Comparison of ENCODE assay signal across 8 cellular contexts in the genomic region with DNA sequence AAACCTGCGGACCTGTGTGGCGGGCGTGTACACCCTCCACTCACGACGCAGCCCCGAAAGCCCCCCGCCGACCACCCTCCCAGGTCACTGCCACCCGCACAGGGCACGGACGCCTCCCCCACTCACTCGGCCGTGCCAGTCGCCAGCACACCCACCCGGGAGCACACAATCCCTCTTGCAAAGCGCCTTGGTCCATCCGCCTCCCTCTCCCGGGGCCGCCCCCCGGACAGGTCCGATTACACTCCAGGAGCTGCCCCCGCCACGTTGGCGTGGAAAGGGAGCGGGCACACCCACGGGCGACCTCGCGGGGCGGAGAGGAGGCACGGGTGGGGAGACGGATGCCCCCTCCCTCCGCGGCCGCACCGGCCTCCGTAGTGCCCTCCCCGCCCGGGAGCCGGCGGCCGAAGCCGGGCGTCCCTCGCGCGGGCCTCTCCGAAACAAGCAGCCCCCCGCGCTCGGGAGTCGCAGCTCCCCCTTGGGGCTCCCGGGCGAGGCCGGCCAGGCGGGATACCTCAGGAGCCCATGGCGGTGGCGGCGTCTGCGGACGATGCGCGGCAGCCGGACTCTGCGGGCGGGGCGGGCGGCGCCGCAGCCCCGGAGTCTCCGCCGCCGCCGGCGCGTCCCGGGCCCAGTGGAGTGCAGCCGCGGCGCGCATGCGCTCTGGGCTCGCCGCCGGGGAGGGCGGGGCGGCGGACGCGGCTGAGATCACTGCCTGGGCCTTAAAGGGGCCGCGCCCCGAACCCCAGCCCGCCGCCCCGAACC. TPM values are rescaled to one million over a fixed set of nuclear protein-coding genes. Genes with fewer than 3 reads are reported as not detected.
DNase-seq lines count a peak whose midpoint lies in the region; ATAC-seq and TF ChIP-seq lines count a peak whose summit lies in the region.

A gene (minus strand): TSS at position 638 of the 762 bp plus-strand sequence. CDS start 25,049 bp downstream, outside the sequence.

- ATAC-seq in CD4-positive, alpha-beta T cell (ENCODE audit: poor library complexity): peak; percentile 93
- ATAC-seq in GM19455 (IDR thresholded peaks at IDR 0.05; ENCODE audit: unreplicated experiment) (peak; percentile 68), T-helper 17 cell (peak; percentile 96), left ventricle myocardium superior (peak; percentile 95), psoas muscle (peak; percentile 91 to 95 (median 93)), upper lobe of right lung (peak; percentile 93)

- POLR2A ChIA-PET in CD4-positive, alpha-beta T cell (lab: Charles Lee): interaction anchor here (0.9 to 1.4 kb wide), 2 partner anchors 45 to 70 kb away, joined by 3 read pairs; no protein-coding TSS in a partner anchor

- no peaks in the 10 kb centered on the region for H3K9me3 Mint-ChIP-seq in CD4-positive, alpha-beta T cell

- no peak for TF ChIP-seq CTCF in CD4-positive, alpha-beta T cell (IDR thresholded peaks at IDR 0.05)
- TF ChIP-seq CTCF in psoas muscle (IDR thresholded peaks at IDR 0.05) (no peak), upper lobe of right lung (IDR thresholded peaks at IDR 0.05) (no peak)

- CTCF ChIA-PET in CD4-positive, alpha-beta T cell (lab: Charles Lee): no interaction called here

- H3K27me3 Mint-ChIP-seq in CD4-positive, alpha-beta T cell: no peaks in the 10 kb centered on the region
- no peaks in the 10 kb centered on the region for H3K27me3 Mint-ChIP-seq in T-helper 17 cell

- H3K4me3 ChIP-seq in psoas muscle (peak within 1 kb of the TSS; percentile 90), upper lobe of right lung (peak within 1 kb of the TSS; percentile 96)

- peaks cover 42% of the 10 kb centered on the region for H3K4me1 ChIP-seq in psoas muscle
- peaks cover 35% of the 10 kb centered on the region for H3K4me1 ChIP-seq in upper lobe of right lung

- no peaks in the 10 kb centered on the region for H3K36me3 ChIP-seq in KOPT-K1 (ENCODE audit: insufficient read depth, low read length)
- H3K36me3 ChIP-seq in psoas muscle (ENCODE audit: insufficient read depth in 1 of 2, low read depth in 1 of 2): no peaks in the 10 kb centered on the region
- H3K36me3 ChIP-seq in upper lobe of right lung: no peaks in the 10 kb centered on the region

- intact Hi-C loops in CD4-positive, alpha-beta T cell (cut with DNase I, micrococcal nuclease): loop anchor here (1.0 to 10.0 kb wide), 5 partner anchors 44 to 382 kb away; a partner anchor contains a TSS
- intact Hi-C loops in left ventricle myocardium superior (cut with micrococcal nuclease): no loop called here
- intact Hi-C loops in psoas muscle (cut with DNase I): loop anchor here in 1 of 2 donors (5.0 kb wide), 1 partner anchor 45 kb away; a partner anchor contains a TSS
- intact Hi-C loops in upper lobe of right lung (cut with DNase I): no loop called here

- H3K4me3 Mint-ChIP-seq in CD4-positive, alpha-beta T cell: peak within 1 kb of the TSS; percentile 95
- H3K4me3 Mint-ChIP-seq in T-helper 17 cell: peak within 1 kb of the TSS; percentile 94

- WGBS in psoas muscle, 3 donors: 0 to 2% (median 1%) methylated on average over 23 to 97 of the region's 97 CpGs

- H3K4me1 Mint-ChIP-seq in CD4-positive, alpha-beta T cell (ENCODE audit: low read depth): peaks cover 55% of the 10 kb centered on the region
- peaks cover 42% of the 10 kb centered on the region for H3K4me1 Mint-ChIP-seq in T-helper 17 cell

- peak within 1 kb of the TSS; percentile 77 for H3K27ac ChIP-seq in CD4-positive, alpha-beta T cell (ENCODE audit: low read depth, low read length)
- H3K27ac ChIP-seq in KOPT-K1 (ENCODE audit: low read depth, low read length, poor library complexity, severe bottlenecking) (peak within 1 kb of the TSS; percentile 52), psoas muscle (peak within 1 kb of the TSS; percentile 87), upper lobe of right lung (peak within 1 kb of the TSS; percentile 94)

- H3K27ac Mint-ChIP-seq in CD4-positive, alpha-beta T cell: peak within 1 kb of the TSS; percentile 95
- peak within 1 kb of the TSS; percentile 95 for H3K27ac Mint-ChIP-seq in T-helper 17 cell

- peaks cover 9% of the 10 kb centered on the region for H3K36me3 Mint-ChIP-seq in CD4-positive, alpha-beta T cell (ENCODE audit: low read depth)
- H3K36me3 Mint-ChIP-seq in T-helper 17 cell (ENCODE audit: low read depth): no peaks in the 10 kb centered on the region

- peak; percentile 65 to 86 (median 76) for DNase-seq in CD4-positive, alpha-beta T cell
- DNase-seq in T-helper 17 cell (peak; percentile 82 to 86 (median 83)), amygdala (lab: John Stamatoyannopoulos, UW) (peak in 49 of 56 donors; percentile 20 to 86 (median 71)), left ventricle myocardium superior (peak; percentile 91), psoas muscle (peak; percentile 86 to 90), upper lobe of right lung (peak; percentile 90)

- no peaks in the 10 kb centered on the region for H3K27me3 ChIP-seq in CD4-positive, alpha-beta T cell (ENCODE audit: control insufficient read depth, insufficient read depth, low read length)
- H3K27me3 ChIP-seq in psoas muscle (ENCODE audit: insufficient read depth in 3 of 3, low read length in 2 of 3) (no peaks in the 10 kb centered on the region), upper lobe of right lung (no peaks in the 10 kb centered on the region)

- H3K9me3 ChIP-seq in CD4-positive, alpha-beta T cell (ENCODE audit: control insufficient read depth, low read length): no peaks in the 10 kb centered on the region
- H3K9me3 ChIP-seq in KOPT-K1 (ENCODE audit: insufficient read depth, low read length, poor library complexity, severe bottlenecking) (no peaks in the 10 kb centered on the region), T-helper 17 cell (ENCODE audit: control insufficient read depth, low read length, poor library complexity, severe bottlenecking) (no peaks in the 10 kb centered on the region), psoas muscle (no peaks in the 10 kb centered on the region), upper lobe of right lung (no peaks in the 10 kb centered on the region)

RNA-seq across cellular contexts. Expression of the gene that starts here (rescaled TPM):
- total RNA-seq in CD4-positive, alpha-beta T cell: 10 to 100 TPM; 49.3 to 50.1 TPM
- total RNA-seq in T-helper 17 cell (10 to 100 TPM; 53.3 TPM), left ventricle myocardium superior (42.8 TPM), psoas muscle (10 to 100 TPM; 23.2 to 40.3 (median 30.3) TPM), upper lobe of right lung (79.2 TPM)
- 10 to 100 TPM; 13.6 to 28.2 (median 24.8) TPM for polyA plus RNA-seq in psoas muscle

Comparison
In these comparisons a context has a peak if more than half of its experiments do, and no peak if none do; other contexts are left out.
1. Peak in every context shown above with its lines: DNase-seq, ATAC-seq, H3K4me3 ChIP-seq and H3K27ac ChIP-seq.
2. intact Hi-C loops: an anchor here in CD4-positive, alpha-beta T cell (1.0 to 10.0 kb wide); none called in left ventricle myocardium superior and upper lobe of right lung.